ENCODE assay signal across 14 cellular contexts in genomic region chr15:100764778-100765457, GRCh38.
DNase-seq lines count a peak whose midpoint lies in the region; ATAC-seq and TF ChIP-seq lines count a peak whose summit lies in the region.
"Had no signal": no experiment of that assay in that cellular context is flagged by ENCODE, and none has a peak within 500 bp of the region (broad histone marks: within the 10 kb centered on the region; RNA-seq: fewer than 3 reads in every experiment).

No MANE protein-coding gene starts in this region.

- peaks cover 6% of the 10 kb centered on the region for H3K4me1 ChIP-seq in endodermal cell (ENCODE audit: control insufficient read depth, insufficient read depth, low read length)

- H3K4me3 Mint-ChIP-seq in endodermal cell = no peak overlapping the region
- no peak overlapping the region for H3K4me3 Mint-ChIP-seq in progenitor cell of endocrine pancreas (ENCODE audit: low read depth)
- H3K4me3 Mint-ChIP-seq: HFFc6; stimulated activated effector memory CD8-positive, alpha-beta T cell treated with anti-CD3 and anti-CD28 coated beads, Interleukin-12 subunit alpha, Interleukin-12 subunit beta, amount 100 ng/mL, for 72 hours had no signal

- DNase-seq in EL (peak; percentile 16), NCI-H2029 treated with DMSO at 0.1 percent for 48 hours (lab: John Stamatoyannopoulos, UW) (peak; percentile 40), endodermal cell (peak; percentile 42), progenitor cell of endocrine pancreas (ENCODE audit: low spot score, unreplicated experiment) (no peak), NCI-H1105 (lab: John Stamatoyannopoulos, UW) (no peak)
- DNase-seq: activated CD4-positive, alpha-beta T cell treated with anti-CD3 and anti-CD28 coated beads for 1 hour; DMS53; HFFc6; NCI-H1436; SHP77 had no signal

- no peak overlapping the region for H3K4me3 ChIP-seq in endodermal cell (ENCODE audit: low read length)

- ATAC-seq in GM18873 (IDR thresholded peaks at IDR 0.05; ENCODE audit: low FRiP score, unreplicated experiment) (no peak), GM21717 (IDR thresholded peaks at IDR 0.05; ENCODE audit: unreplicated experiment) (no peak), GM19351 (IDR thresholded peaks at IDR 0.05; ENCODE audit: unreplicated experiment) (no peak)
- ATAC-seq: stimulated activated effector memory CD8-positive, alpha-beta T cell treated with anti-CD3 and anti-CD28 coated beads, Interleukin-12 subunit alpha, Interleukin-12 subunit beta, amount 100 ng/mL, for 72 hours had no signal

- WGBS in endodermal cell (ENCODE audit: insufficient coverage in 1 of 2, insufficient read length in 1 of 2), 2 experiments = 92 to 97% methylated on average over 6 to 9 of the region's 9 CpGs

- H3K27me3 Mint-ChIP-seq in endodermal cell (ENCODE audit: insufficient read depth) (peaks cover 8% of the 10 kb centered on the region), progenitor cell of endocrine pancreas (peaks cover 33% of the 10 kb centered on the region)

- H3K27me3 ChIP-seq in endodermal cell (ENCODE audit: control insufficient read depth, insufficient read depth, low read length, poor library complexity, severe bottlenecking) = no peaks in the 10 kb centered on the region

- H3K9ac ChIP-seq in endodermal cell (ENCODE audit: extremely low read depth, low read length, poor library complexity, severe bottlenecking) = no peak overlapping the region

- H3K9me3 Mint-ChIP-seq in endodermal cell = no peaks in the 10 kb centered on the region
- H3K9me3 Mint-ChIP-seq in progenitor cell of endocrine pancreas (ENCODE audit: low read depth) = no peaks in the 10 kb centered on the region
- H3K9me3 Mint-ChIP-seq: HFFc6; stimulated activated effector memory CD8-positive, alpha-beta T cell treated with anti-CD3 and anti-CD28 coated beads, Interleukin-12 subunit alpha, Interleukin-12 subunit beta, amount 100 ng/mL, for 72 hours had no signal

- no peak for TF ChIP-seq CTCF in endodermal cell (conservative IDR thresholded peaks at IDR 0.05)
- TF ChIP-seq CTCF in progenitor cell of endocrine pancreas (IDR thresholded peaks at IDR 0.05; ENCODE audit: unreplicated experiment) = no peak

- H3K27ac Mint-ChIP-seq in endodermal cell (no peak overlapping the region), progenitor cell of endocrine pancreas (peak overlapping the region; percentile 34)
- H3K27ac Mint-ChIP-seq: HFFc6; stimulated activated effector memory CD8-positive, alpha-beta T cell treated with anti-CD3 and anti-CD28 coated beads, Interleukin-12 subunit alpha, Interleukin-12 subunit beta, amount 100 ng/mL, for 72 hours had no signal

- no peaks in the 10 kb centered on the region for H3K9me3 ChIP-seq in endodermal cell (ENCODE audit: control insufficient read depth, low read length)

- H3K27ac ChIP-seq in endodermal cell (ENCODE audit: low read depth, low read length) = no peak overlapping the region

- no peaks in the 10 kb centered on the region for H3K36me3 ChIP-seq in endodermal cell (ENCODE audit: control insufficient read depth, insufficient read depth, low read length)

- peaks cover 39% of the 10 kb centered on the region for H3K4me1 Mint-ChIP-seq in endodermal cell
- peaks cover 6% of the 10 kb centered on the region for H3K4me1 Mint-ChIP-seq in progenitor cell of endocrine pancreas (ENCODE audit: low read depth)
- H3K4me1 Mint-ChIP-seq: stimulated activated effector memory CD8-positive, alpha-beta T cell treated with anti-CD3 and anti-CD28 coated beads, Interleukin-12 subunit alpha, Interleukin-12 subunit beta, amount 100 ng/mL, for 72 hours had no signal

- H3K36me3 Mint-ChIP-seq in endodermal cell (ENCODE audit: low read depth) (no peaks in the 10 kb centered on the region), progenitor cell of endocrine pancreas (ENCODE audit: insufficient read depth) (no peaks in the 10 kb centered on the region)
- H3K36me3 Mint-ChIP-seq: stimulated activated effector memory CD8-positive, alpha-beta T cell treated with anti-CD3 and anti-CD28 coated beads, Interleukin-12 subunit alpha, Interleukin-12 subunit beta, amount 100 ng/mL, for 72 hours had no signal

Comparison
In these comparisons a context has a peak if more than half of its experiments do, and no peak if none do; other contexts are left out.
1. DNase-seq: peak in EL (single experiment), NCI-H2029 treated with DMSO at 0.1 percent for 48 hours (single experiment) and endodermal cell (single experiment); none in progenitor cell of endocrine pancreas (single experiment) and NCI-H1105 (single experiment).